Comparison of ENCODE assay signal across 9 cellular contexts in the genomic region with DNA sequence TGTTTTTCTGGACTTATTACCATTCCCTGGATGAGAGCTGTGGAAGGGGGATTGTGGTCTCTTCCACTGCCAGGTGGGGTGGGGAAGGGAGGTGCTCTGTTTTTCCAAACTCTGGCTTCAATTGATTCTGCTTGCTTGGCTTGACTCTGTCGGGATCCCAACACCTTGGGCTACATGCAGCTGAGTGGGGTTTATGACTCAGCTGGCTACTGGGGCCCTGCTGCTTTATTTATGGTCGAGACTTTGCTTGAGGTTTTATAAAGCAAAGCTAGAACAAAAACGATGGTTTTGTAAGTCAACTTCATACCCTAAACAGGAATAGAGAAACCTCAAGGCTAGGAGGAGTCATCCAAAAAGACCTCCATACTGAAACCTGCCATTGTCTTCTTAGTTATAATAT.
A peak's percentile ranks its signal among the peaks of the same experiment; 100 is the strongest.
DNase-seq lines count a peak whose midpoint lies in the region; ATAC-seq and TF ChIP-seq lines count a peak whose summit lies in the region.
"Had no signal": no experiment of that assay in that cellular context is flagged by ENCODE, and none has a peak within 500 bp of the region (broad histone marks: within the 10 kb centered on the region; RNA-seq: fewer than 3 reads in every experiment).

No MANE protein-coding gene starts in this region.

- no peaks in the 10 kb centered on the region for H3K9me3 Mint-ChIP-seq in activated CD8-positive, alpha-beta T cell treated with anti-CD3 and anti-CD28 coated beads, Interleukin-2, amount 10 ng/mL, durations not matched to agents 7 days and 5 days (ENCODE audit: insufficient read depth)
- H3K9me3 Mint-ChIP-seq in osteocyte (ENCODE audit: unreplicated experiment) = no peaks in the 10 kb centered on the region

- no peak overlapping the region for H3K4me3 Mint-ChIP-seq in activated CD8-positive, alpha-beta T cell treated with anti-CD3 and anti-CD28 coated beads, Interleukin-2, amount 10 ng/mL, durations not matched to agents 7 days and 5 days
- no peak overlapping the region for H3K4me3 Mint-ChIP-seq in osteocyte (ENCODE audit: unreplicated experiment)

- H3K27ac Mint-ChIP-seq in activated CD8-positive, alpha-beta T cell treated with anti-CD3 and anti-CD28 coated beads, Interleukin-2, amount 10 ng/mL, durations not matched to agents 7 days and 5 days = peak overlapping the region; percentile 22
- peak overlapping the region; percentile 86 for H3K27ac Mint-ChIP-seq in osteocyte (ENCODE audit: unreplicated experiment)

- TF ChIP-seq CTCF in osteocyte (IDR thresholded peaks at IDR 0.05) = no peak

- peaks cover 19% of the 10 kb centered on the region for H3K4me1 Mint-ChIP-seq in activated CD8-positive, alpha-beta T cell treated with anti-CD3 and anti-CD28 coated beads, Interleukin-2, amount 10 ng/mL, durations not matched to agents 7 days and 5 days (ENCODE audit: low read depth)
- H3K4me1 Mint-ChIP-seq in osteocyte (ENCODE audit: unreplicated experiment) = peaks cover 86% of the 10 kb centered on the region

- H3K27me3 Mint-ChIP-seq in activated CD8-positive, alpha-beta T cell treated with anti-CD3 and anti-CD28 coated beads, Interleukin-2, amount 10 ng/mL, durations not matched to agents 7 days and 5 days (ENCODE audit: low read depth) = no peaks in the 10 kb centered on the region
- no peaks in the 10 kb centered on the region for H3K27me3 Mint-ChIP-seq in osteocyte (ENCODE audit: unreplicated experiment)

- ATAC-seq in GM18868 (IDR thresholded peaks at IDR 0.05; ENCODE audit: unreplicated experiment) (peak; percentile 66), HG03095 (IDR thresholded peaks at IDR 0.05; ENCODE audit: unreplicated experiment) (peak; percentile 66), GM21381 (IDR thresholded peaks at IDR 0.05; ENCODE audit: unreplicated experiment) (no peak)
- ATAC-seq in activated CD8-positive, alpha-beta T cell treated with anti-CD3 and anti-CD28 coated beads, Interleukin-2, amount 10 ng/mL, durations not matched to agents 7 days and 5 days = peak; percentile 70

- DNase-seq in activated CD8-positive, alpha-beta T cell treated with anti-CD3 and anti-CD28 coated beads, Interleukin-2, amount 10 ng/mL, durations not matched to agents 7 days and 5 days = peak; percentile 43
- DNase-seq in osteocyte (ENCODE audit: extremely low spot score, unreplicated experiment) (no peak), NCI-H345 treated with DMSO at 0.1 percent for 48 hours (lab: John Stamatoyannopoulos, UW; ENCODE audit: unreplicated experiment) (no peak), RPMI8226 (no peak), activated gamma-delta T cell treated with Interleukin-2 at 50 U/mL for 16 hours (no peak)
- DNase-seq: NCI-H446 treated with DMSO at 0.1 percent for 48 hours had no signal

- POLR2A ChIA-PET in activated CD8-positive, alpha-beta T cell treated with anti-CD3 and anti-CD28 coated beads, Interleukin-2, amount 10 ng/mL, durations not matched to agents 7 days and 5 days (lab: Charles Lee) = interaction anchor here (0.8 kb wide), 1 partner anchor 70 kb away, joined by 3 read pairs; no protein-coding TSS in a partner anchor

- CTCF ChIA-PET in activated CD8-positive, alpha-beta T cell treated with anti-CD3 and anti-CD28 coated beads, Interleukin-2, amount 10 ng/mL, durations not matched to agents 7 days and 5 days (lab: Charles Lee) = interaction anchor here (1.3 to 1.5 kb wide), 4 partner anchors 9 to 327 kb away, joined by 3 to 5 read pairs (median 4); no protein-coding TSS in a partner anchor

- H3K36me3 Mint-ChIP-seq in activated CD8-positive, alpha-beta T cell treated with anti-CD3 and anti-CD28 coated beads, Interleukin-2, amount 10 ng/mL, durations not matched to agents 7 days and 5 days (ENCODE audit: low read depth) = peaks cover 12% of the 10 kb centered on the region
- peaks cover 8% of the 10 kb centered on the region for H3K36me3 Mint-ChIP-seq in osteocyte (ENCODE audit: unreplicated experiment)
